In the genomic region with DNA sequence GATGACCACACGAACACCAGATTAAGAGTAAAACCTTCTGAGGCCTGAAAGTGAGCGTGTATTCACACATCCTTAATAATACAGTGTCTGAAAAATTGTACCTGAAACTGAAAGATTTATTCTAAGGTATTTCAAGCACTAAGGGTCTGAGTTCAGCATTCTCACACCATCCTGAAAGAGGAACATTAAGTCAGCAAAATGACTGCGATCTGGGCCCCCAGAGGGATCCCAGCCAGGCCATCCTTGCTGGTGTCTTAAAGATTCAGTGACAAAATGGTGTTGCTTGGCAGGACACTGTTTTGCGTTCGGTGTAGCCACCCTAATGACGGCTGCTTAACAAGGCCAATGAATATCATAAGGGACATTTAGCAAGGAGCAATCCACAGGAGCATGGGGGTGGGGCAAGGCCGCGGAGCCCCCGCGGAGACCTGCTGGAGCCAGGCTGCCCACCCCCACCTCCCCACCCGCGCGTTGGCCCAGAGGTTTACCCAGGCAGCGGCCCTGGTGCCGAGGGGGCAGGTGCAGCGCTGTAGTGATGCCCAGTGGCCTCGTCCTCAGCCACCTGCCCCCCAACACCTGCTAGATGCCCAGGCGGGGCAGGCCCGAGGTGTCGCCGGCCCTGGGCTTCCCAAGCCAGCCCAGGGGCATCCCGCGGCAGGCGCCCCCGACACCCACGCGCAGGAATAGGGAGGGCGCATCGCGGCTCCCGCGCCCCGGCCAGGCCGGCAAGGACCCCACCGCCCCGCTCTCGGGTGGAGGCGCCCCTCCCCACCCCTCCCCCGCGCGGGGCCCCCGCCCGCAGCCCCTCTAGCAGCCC, we compare ENCODE assay signal across 9 cellular contexts. TPM values are rescaled to one million over a fixed set of nuclear protein-coding genes. Genes with fewer than 3 reads are reported as not detected.
DNase-seq lines count a peak whose midpoint lies in the region; ATAC-seq and TF ChIP-seq lines count a peak whose summit lies in the region.
"Had no signal": no experiment of that assay in that cellular context is flagged by ENCODE, and none has a peak within 500 bp of the region (broad histone marks: within the 10 kb centered on the region; RNA-seq: fewer than 3 reads in every experiment).

No MANE protein-coding gene starts in this region.

- no peaks in the 10 kb centered on the region for H3K9me3 ChIP-seq in iPS-20b (ENCODE audit: insufficient read depth, low read depth, low read length)
- H3K9me3 ChIP-seq in testis: no peaks in the 10 kb centered on the region

- DNase-seq in NCI-H2081 (lab: John Stamatoyannopoulos, UW) (peak; percentile 28 to 44), NCI-H2081 treated with DMSO at 0.1 percent for 48 hours (lab: John Stamatoyannopoulos, UW) (no peak), amygdala (lab: John Stamatoyannopoulos, UW) (peak in 31 of 56 donors; percentile 6 to 72 (median 49)), testis (no peak), foreskin melanocyte (no peak), HK-2 (ENCODE audit: unreplicated experiment) (no peak)

- no peak for ATAC-seq in GM19452 (IDR thresholded peaks at IDR 0.05; ENCODE audit: unreplicated experiment)

- peak overlapping the region; percentile 53; the same call in 1 of the 2 replicates for H3K4me3 ChIP-seq in iPS-20b (ENCODE audit: low read length)
- peak overlapping the region; percentile 63 for H3K4me3 ChIP-seq in testis

- peaks cover 41% of the 10 kb centered on the region for H3K27me3 ChIP-seq in iPS-20b (ENCODE audit: insufficient read depth, low read length)
- H3K27me3 ChIP-seq in testis: no peaks in the 10 kb centered on the region

- no peak for TF ChIP-seq POLR2A in testis (IDR thresholded peaks at IDR 0.05)

- 12 to 39% methylated on average over 6 to 34 of the region's 43 CpGs for WGBS in testis, 2 donors

- H3K27ac ChIP-seq in iPS-20b (ENCODE audit: low read length) (no peak overlapping the region), testis (peak overlapping the region in 1 of 2 donors; percentile 56)

- TF ChIP-seq CTCF in testis (IDR thresholded peaks at IDR 0.05): no peak

- H3K36me3 ChIP-seq in iPS-20b (ENCODE audit: insufficient read depth, low read depth, low read length) (no peaks in the 10 kb centered on the region), testis (ENCODE audit: low read depth, missing control alignments) (no peaks in the 10 kb centered on the region)

- no peak overlapping the region for H3K9ac ChIP-seq in iPS-20b (ENCODE audit: low read depth, low read length)

- intact Hi-C loops in testis (cut with DNase I; ENCODE audit: low total_unique reads): no loop called here

- H3K4me1 ChIP-seq in iPS-20b (ENCODE audit: insufficient read depth, low read length) (no peaks in the 10 kb centered on the region), testis (no peaks in the 10 kb centered on the region)

RNA-seq across cellular contexts. Expression of gene NALCN, which starts 0.7 kb away (rescaled TPM):
- total RNA-seq in testis: 1 to 10 TPM; 3.2 to 4.0 TPM
- 2.9 TPM for polyA plus RNA-seq in testis (ENCODE audit: insufficient read depth, low read depth, low replicate concordance)
- total RNA-seq: activated naive CD8-positive, alpha-beta T cell treated with anti-CD3 and anti-CD28 coated beads, Interleukin-2, amount 10 ng/mL, durations not matched to agents 7 days and 5 days had no signal

RNA-seq across cellular contexts. Expression of gene ITGBL1, which starts 36.9 kb away (rescaled TPM):
- total RNA-seq in testis: 1 to 10 TPM; 5.7 to 5.8 TPM
- 7.7 TPM for polyA plus RNA-seq in testis (ENCODE audit: insufficient read depth, low read depth, low replicate concordance)
- total RNA-seq: activated naive CD8-positive, alpha-beta T cell treated with anti-CD3 and anti-CD28 coated beads, Interleukin-2, amount 10 ng/mL, durations not matched to agents 7 days and 5 days had no signal

Comparison
In these comparisons a context has a peak if more than half of its experiments do, and no peak if none do; other contexts are left out.
1. DNase-seq: peak in NCI-H2081 (2 of 2) and amygdala (31 of 56); none in NCI-H2081 treated with DMSO at 0.1 percent for 48 hours (single experiment), testis (single experiment), foreskin melanocyte (single experiment) and HK-2 (single experiment).